ENCODE assay signal across 1 cellular context in genomic region chr11:68012843-68013610, GRCh38.
TF ChIP-seq lines count a peak whose summit lies in the region.

No MANE protein-coding gene starts in this region.

TF ChIP-seq in HepG2, 621 proteins besides CTCF, POLR2A, EP300 and RAD21 (continued from another document and continues in another):
- no peak; the same call in 1 of the 2 replicates for TF ChIP-seq ZBED4 (CRISPR knock-in tag; IDR thresholded peaks at IDR 0.05; ENCODE audit: borderline replicate concordance)
- no peak for TF ChIP-seq NKX3-1 (CRISPR knock-in tag; IDR thresholded peaks at IDR 0.05)
- TF ChIP-seq ZNF180 (CRISPR knock-in tag; IDR thresholded peaks at IDR 0.05; ENCODE audit: borderline replicate concordance, low read depth) = no peak
- TF ChIP-seq ZBTB33 (CRISPR knock-in tag; IDR thresholded peaks at IDR 0.05) = 0 out of 2 replicates have a peak, but pooled peaks have one; percentile 15
- TF ChIP-seq ZFAT (CRISPR knock-in tag; conservative IDR thresholded peaks at IDR 0.05) = no peak
- TF ChIP-seq PRMT3 (CRISPR knock-in tag; IDR thresholded peaks at IDR 0.05; ENCODE audit: borderline replicate concordance, low read depth) = peak; percentile 58; the same call in 1 of the 2 replicates
- no peak for TF ChIP-seq ZNF33A (CRISPR knock-in tag; IDR thresholded peaks at IDR 0.05; ENCODE audit: borderline replicate concordance)
- no peak for TF ChIP-seq PHF5A (CRISPR knock-in tag; IDR thresholded peaks at IDR 0.05; ENCODE audit: low read depth, unreplicated experiment)
- no peak for TF ChIP-seq GATA4 (IDR thresholded peaks at IDR 0.05; ENCODE audit: borderline replicate concordance, low read depth)
- TF ChIP-seq ZSCAN22 (CRISPR knock-in tag; IDR thresholded peaks at IDR 0.05) = no peak
- no peak for TF ChIP-seq ZBTB49 (CRISPR knock-in tag; IDR thresholded peaks at IDR 0.05; ENCODE audit: borderline replicate concordance)
- TF ChIP-seq ZNF672 (CRISPR knock-in tag; IDR thresholded peaks at IDR 0.05) = no peak
- TF ChIP-seq FOXC1 (CRISPR knock-in tag; IDR thresholded peaks at IDR 0.05; ENCODE audit: borderline replicate concordance) = no peak
- TF ChIP-seq TBL1XR1 (IDR thresholded peaks at IDR 0.05; ENCODE audit: borderline replicate concordance, low read length, partially characterized antibody) = no peak
- TF ChIP-seq SCMH1 (CRISPR knock-in tag; IDR thresholded peaks at IDR 0.05; ENCODE audit: borderline replicate concordance) = no peak
- TF ChIP-seq SALL1 (CRISPR knock-in tag; IDR thresholded peaks at IDR 0.05) = peak; percentile 44; the same call in 1 of the 2 replicates
- TF ChIP-seq, protein P1, sequence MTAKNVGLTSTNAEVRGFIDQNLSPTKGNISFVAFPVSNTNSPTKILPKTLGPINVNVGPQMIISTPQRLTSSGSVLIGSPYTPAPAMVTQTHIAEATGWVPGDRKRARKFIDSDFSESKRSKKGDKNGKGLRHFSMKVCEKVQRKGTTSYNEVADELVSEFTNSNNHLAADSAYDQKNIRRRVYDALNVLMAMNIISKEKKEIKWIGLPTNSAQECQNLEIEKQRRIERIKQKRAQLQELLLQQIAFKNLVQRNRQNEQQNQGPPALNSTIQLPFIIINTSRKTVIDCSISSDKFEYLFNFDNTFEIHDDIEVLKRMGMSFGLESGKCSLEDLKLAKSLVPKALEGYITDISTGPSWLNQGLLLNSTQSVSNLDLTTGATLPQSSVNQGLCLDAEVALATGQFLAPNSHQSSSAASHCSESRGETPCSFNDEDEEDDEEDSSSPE (CRISPR knock-in tag; IDR thresholded peaks at IDR 0.05) = no peak
- no peak for TF ChIP-seq GZF1 (CRISPR knock-in tag; IDR thresholded peaks at IDR 0.05)
- 0 out of 2 replicates have a peak, but pooled peaks have one; percentile 49 for TF ChIP-seq ZNF746 (CRISPR knock-in tag; IDR thresholded peaks at IDR 0.05)
- peak; percentile 73; the same call in 1 of the 2 replicates for TF ChIP-seq SOX5 (CRISPR knock-in tag; IDR thresholded peaks at IDR 0.05; ENCODE audit: borderline replicate concordance)
- no peak for TF ChIP-seq FIP1L1 (IDR thresholded peaks at IDR 0.05; ENCODE audit: borderline replicate concordance, insufficient read depth, low read depth, low read length)
- TF ChIP-seq RBAK (CRISPR knock-in tag; IDR thresholded peaks at IDR 0.05) = no peak
- no peak for TF ChIP-seq ELF3 (CRISPR knock-in tag; IDR thresholded peaks at IDR 0.05)
- no peak for TF ChIP-seq CBX1 (IDR thresholded peaks at IDR 0.05; ENCODE audit: low read depth)
- TF ChIP-seq RELA (CRISPR knock-in tag; IDR thresholded peaks at IDR 0.05) = no peak
- peak; percentile 39; the same call in 1 of the 2 replicates for TF ChIP-seq KDM2A (CRISPR knock-in tag; IDR thresholded peaks at IDR 0.05; ENCODE audit: borderline replicate concordance, low read depth)
- no peak for TF ChIP-seq ZNF256 (CRISPR knock-in tag; conservative IDR thresholded peaks at IDR 0.05)
- no peak for TF ChIP-seq ARHGAP35 (CRISPR knock-in tag; IDR thresholded peaks at IDR 0.05; ENCODE audit: borderline replicate concordance)
- TF ChIP-seq TFAP4 (IDR thresholded peaks at IDR 0.05; ENCODE audit: borderline replicate concordance, low read depth) = no peak
- no peak for TF ChIP-seq SRF (IDR thresholded peaks at IDR 0.05; ENCODE audit: low read depth, low read length)
- peak; percentile 31; the same call in 1 of the 2 replicates for TF ChIP-seq ZFY (CRISPR knock-in tag; IDR thresholded peaks at IDR 0.05)
- no peak for TF ChIP-seq CAMTA2 (CRISPR knock-in tag; IDR thresholded peaks at IDR 0.05; ENCODE audit: borderline replicate concordance)
- TF ChIP-seq, protein P2, sequence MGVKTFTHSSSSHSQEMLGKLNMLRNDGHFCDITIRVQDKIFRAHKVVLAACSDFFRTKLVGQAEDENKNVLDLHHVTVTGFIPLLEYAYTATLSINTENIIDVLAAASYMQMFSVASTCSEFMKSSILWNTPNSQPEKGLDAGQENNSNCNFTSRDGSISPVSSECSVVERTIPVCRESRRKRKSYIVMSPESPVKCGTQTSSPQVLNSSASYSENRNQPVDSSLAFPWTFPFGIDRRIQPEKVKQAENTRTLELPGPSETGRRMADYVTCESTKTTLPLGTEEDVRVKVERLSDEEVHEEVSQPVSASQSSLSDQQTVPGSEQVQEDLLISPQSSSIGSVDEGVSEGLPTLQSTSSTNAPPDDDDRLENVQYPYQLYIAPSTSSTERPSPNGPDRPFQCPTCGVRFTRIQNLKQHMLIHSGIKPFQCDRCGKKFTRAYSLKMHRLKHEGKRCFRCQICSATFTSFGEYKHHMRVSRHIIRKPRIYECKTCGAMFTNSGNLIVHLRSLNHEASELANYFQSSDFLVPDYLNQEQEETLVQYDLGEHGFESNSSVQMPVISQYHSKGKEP (CRISPR knock-in tag; IDR thresholded peaks at IDR 0.05) = no peak
- TF ChIP-seq ZMYM4 (CRISPR knock-in tag; IDR thresholded peaks at IDR 0.05) = 0 out of 2 replicates have a peak, but pooled peaks have one; percentile 21
- TF ChIP-seq ERF (CRISPR knock-in tag; IDR thresholded peaks at IDR 0.05) = peak; percentile 52; the same call in 1 of the 2 replicates
- TF ChIP-seq MAF1 (CRISPR knock-in tag; IDR thresholded peaks at IDR 0.05; ENCODE audit: borderline replicate concordance) = no peak
- TF ChIP-seq REL (CRISPR knock-in tag; conservative IDR thresholded peaks at IDR 0.05) = no peak
- no peak for TF ChIP-seq MTA3 (CRISPR knock-in tag; IDR thresholded peaks at IDR 0.05)
- TF ChIP-seq HDAC2 (CRISPR knock-in tag; IDR thresholded peaks at IDR 0.05) = peak; percentile 74; the same call in 1 of the 2 replicates
- no peak for TF ChIP-seq CEBPB (IDR thresholded peaks at IDR 0.05; ENCODE audit: borderline replicate concordance, low read depth, low read length)
- TF ChIP-seq, protein P3, sequence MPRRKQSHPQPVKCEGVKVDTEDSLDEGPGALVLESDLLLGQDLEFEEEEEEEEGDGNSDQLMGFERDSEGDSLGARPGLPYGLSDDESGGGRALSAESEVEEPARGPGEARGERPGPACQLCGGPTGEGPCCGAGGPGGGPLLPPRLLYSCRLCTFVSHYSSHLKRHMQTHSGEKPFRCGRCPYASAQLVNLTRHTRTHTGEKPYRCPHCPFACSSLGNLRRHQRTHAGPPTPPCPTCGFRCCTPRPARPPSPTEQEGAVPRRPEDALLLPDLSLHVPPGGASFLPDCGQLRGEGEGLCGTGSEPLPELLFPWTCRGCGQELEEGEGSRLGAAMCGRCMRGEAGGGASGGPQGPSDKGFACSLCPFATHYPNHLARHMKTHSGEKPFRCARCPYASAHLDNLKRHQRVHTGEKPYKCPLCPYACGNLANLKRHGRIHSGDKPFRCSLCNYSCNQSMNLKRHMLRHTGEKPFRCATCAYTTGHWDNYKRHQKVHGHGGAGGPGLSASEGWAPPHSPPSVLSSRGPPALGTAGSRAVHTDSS (CRISPR knock-in tag; conservative IDR thresholded peaks at IDR 0.05) = no peak
- no peak for TF ChIP-seq ZNF775 (CRISPR knock-in tag; IDR thresholded peaks at IDR 0.05; ENCODE audit: borderline replicate concordance)
- peak; percentile 83 for TF ChIP-seq DPF2 (CRISPR knock-in tag; IDR thresholded peaks at IDR 0.05; ENCODE audit: borderline replicate concordance, low read depth)
- TF ChIP-seq NFRKB (IDR thresholded peaks at IDR 0.05) = no peak
- TF ChIP-seq RCOR2 (CRISPR knock-in tag; IDR thresholded peaks at IDR 0.05) = no peak; the same call in 1 of the 2 replicates
- no peak for TF ChIP-seq PLRG1 (conservative IDR thresholded peaks at IDR 0.05)
- no peak for TF ChIP-seq ZC3H4 (CRISPR knock-in tag; IDR thresholded peaks at IDR 0.05; ENCODE audit: borderline replicate concordance)
- TF ChIP-seq, protein P4, sequence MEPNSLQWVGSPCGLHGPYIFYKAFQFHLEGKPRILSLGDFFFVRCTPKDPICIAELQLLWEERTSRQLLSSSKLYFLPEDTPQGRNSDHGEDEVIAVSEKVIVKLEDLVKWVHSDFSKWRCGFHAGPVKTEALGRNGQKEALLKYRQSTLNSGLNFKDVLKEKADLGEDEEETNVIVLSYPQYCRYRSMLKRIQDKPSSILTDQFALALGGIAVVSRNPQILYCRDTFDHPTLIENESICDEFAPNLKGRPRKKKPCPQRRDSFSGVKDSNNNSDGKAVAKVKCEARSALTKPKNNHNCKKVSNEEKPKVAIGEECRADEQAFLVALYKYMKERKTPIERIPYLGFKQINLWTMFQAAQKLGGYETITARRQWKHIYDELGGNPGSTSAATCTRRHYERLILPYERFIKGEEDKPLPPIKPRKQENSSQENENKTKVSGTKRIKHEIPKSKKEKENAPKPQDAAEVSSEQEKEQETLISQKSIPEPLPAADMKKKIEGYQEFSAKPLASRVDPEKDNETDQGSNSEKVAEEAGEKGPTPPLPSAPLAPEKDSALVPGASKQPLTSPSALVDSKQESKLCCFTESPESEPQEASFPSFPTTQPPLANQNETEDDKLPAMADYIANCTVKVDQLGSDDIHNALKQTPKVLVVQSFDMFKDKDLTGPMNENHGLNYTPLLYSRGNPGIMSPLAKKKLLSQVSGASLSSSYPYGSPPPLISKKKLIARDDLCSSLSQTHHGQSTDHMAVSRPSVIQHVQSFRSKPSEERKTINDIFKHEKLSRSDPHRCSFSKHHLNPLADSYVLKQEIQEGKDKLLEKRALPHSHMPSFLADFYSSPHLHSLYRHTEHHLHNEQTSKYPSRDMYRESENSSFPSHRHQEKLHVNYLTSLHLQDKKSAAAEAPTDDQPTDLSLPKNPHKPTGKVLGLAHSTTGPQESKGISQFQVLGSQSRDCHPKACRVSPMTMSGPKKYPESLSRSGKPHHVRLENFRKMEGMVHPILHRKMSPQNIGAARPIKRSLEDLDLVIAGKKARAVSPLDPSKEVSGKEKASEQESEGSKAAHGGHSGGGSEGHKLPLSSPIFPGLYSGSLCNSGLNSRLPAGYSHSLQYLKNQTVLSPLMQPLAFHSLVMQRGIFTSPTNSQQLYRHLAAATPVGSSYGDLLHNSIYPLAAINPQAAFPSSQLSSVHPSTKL (CRISPR knock-in tag; IDR thresholded peaks at IDR 0.05) = peak; percentile 74; the same call in 1 of the 2 replicates
